In the genomic region with DNA sequence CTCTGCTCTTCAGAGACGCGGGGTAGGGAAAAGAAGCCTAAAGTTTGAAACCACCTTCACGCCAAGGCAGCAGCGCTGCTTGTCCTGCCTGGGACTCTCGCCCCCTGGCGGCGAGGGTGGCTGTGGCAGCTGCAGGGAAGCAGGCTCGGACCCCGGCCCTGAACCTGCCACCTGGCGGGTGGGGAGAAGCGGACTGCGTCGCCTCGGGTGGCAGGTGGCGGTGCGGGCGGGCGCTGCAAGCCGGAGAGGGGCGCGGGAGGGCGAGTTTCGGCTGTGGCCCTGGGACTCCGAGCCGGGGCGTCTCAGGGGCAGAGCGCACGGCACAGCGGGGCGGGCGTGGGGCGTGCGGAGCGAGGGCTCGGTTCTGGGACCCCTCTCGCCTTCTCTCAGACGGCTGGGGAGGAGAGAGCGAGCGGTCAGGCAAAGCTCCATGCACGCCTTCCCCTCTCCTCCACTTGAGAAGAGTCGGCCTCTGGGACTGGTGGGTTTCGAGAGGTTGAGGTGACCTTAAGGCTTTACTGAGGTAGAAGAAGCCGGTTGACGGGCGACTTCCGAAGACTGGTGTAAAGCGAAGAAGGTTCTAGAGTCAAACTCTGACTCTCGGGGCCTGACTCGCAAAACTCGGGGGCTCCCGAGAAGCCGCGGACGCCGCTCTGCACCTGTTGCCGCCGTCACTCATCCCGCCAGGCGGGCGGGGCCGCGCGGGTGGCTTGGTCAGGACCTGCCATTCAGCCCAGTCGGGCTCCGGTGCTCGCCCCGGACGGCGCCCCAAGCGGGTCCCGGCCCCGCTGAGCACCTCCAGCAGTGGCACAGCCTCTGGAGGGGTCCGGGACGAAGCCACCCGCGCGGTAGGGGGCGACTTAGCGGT, we compare ENCODE assay signal across 9 cellular contexts. TPM values are rescaled to one million over a fixed set of nuclear protein-coding genes. Genes with fewer than 3 reads are reported as not detected.
DNase-seq lines count a peak whose midpoint lies in the region; ATAC-seq and TF ChIP-seq lines count a peak whose summit lies in the region.
"Had no signal": no experiment of that assay in that cellular context is flagged by ENCODE, and none has a peak within 500 bp of the region (broad histone marks: within the 10 kb centered on the region; RNA-seq: fewer than 3 reads in every experiment).

No MANE protein-coding gene starts in this region.

- peaks cover 8% of the 10 kb centered on the region for H3K4me1 Mint-ChIP-seq in activated CD4-positive, alpha-beta T cell treated with anti-CD3 and anti-CD28 coated beads, Interleukin-2, amount 10 ng/mL, durations not matched to agents 7 days and 5 days
- peaks cover 6% of the 10 kb centered on the region for H3K4me1 Mint-ChIP-seq in endothelial cell (ENCODE audit: unreplicated experiment)
- H3K4me1 Mint-ChIP-seq in naive thymus-derived CD8-positive, alpha-beta T cell = peaks cover 0 to 6% (median 2%) of the 10 kb centered on the region in 4 donors

- CTCF ChIA-PET in activated CD4-positive, alpha-beta T cell treated with anti-CD3 and anti-CD28 coated beads, Interleukin-2, amount 10 ng/mL, durations not matched to agents 7 days and 5 days (lab: Charles Lee) = interaction anchor here (0.7 to 1.2 kb wide), 4 partner anchors 14 to 263 kb away, joined by 3 to 4 read pairs (median 3); no protein-coding TSS in a partner anchor

- POLR2A ChIA-PET in activated CD4-positive, alpha-beta T cell treated with anti-CD3 and anti-CD28 coated beads, Interleukin-2, amount 10 ng/mL, durations not matched to agents 7 days and 5 days (lab: Charles Lee) = no interaction called here
- POLR2A ChIA-PET in naive thymus-derived CD8-positive, alpha-beta T cell (lab: Charles Lee) = interaction anchor here (1.7 kb wide), 1 partner anchor 18 kb away, joined by 5 read pairs; the partner anchor contains the start of gene PLCL1

- H3K27ac Mint-ChIP-seq in activated CD4-positive, alpha-beta T cell treated with anti-CD3 and anti-CD28 coated beads, Interleukin-2, amount 10 ng/mL, durations not matched to agents 7 days and 5 days = no peak overlapping the region
- H3K27ac Mint-ChIP-seq in endothelial cell (ENCODE audit: unreplicated experiment) = no peak overlapping the region
- H3K27ac Mint-ChIP-seq in naive thymus-derived CD8-positive, alpha-beta T cell = peak overlapping the region in 1 of 10 donors; percentile 81

- peak; percentile 77 for TF ChIP-seq CTCF in GM12875 (IDR thresholded peaks at IDR 0.05; ENCODE audit: borderline replicate concordance, insufficient read depth, low read depth, low read length)
- peak; percentile 85 for TF ChIP-seq CTCF in endothelial cell (IDR thresholded peaks at IDR 0.05; ENCODE audit: unreplicated experiment)
- TF ChIP-seq CTCF in tibial artery (IDR thresholded peaks at IDR 0.05) = peak; percentile 18 to 37

- no peaks in the 10 kb centered on the region for H3K9me3 ChIP-seq in tibial artery

- intact Hi-C loops in tibial artery (cut with DNase I; ENCODE audit: low total_unique reads) = no loop called here

- H3K27me3 ChIP-seq in tibial artery = peaks cover 0 to 26% of the 10 kb centered on the region in 2 donors

- H3K27me3 Mint-ChIP-seq in activated CD4-positive, alpha-beta T cell treated with anti-CD3 and anti-CD28 coated beads, Interleukin-2, amount 10 ng/mL, durations not matched to agents 7 days and 5 days = peaks cover 31% of the 10 kb centered on the region
- peaks cover 2% of the 10 kb centered on the region for H3K27me3 Mint-ChIP-seq in endothelial cell (ENCODE audit: unreplicated experiment)
- H3K27me3 Mint-ChIP-seq in naive thymus-derived CD8-positive, alpha-beta T cell = peaks cover 4 to 21% (median 9%) of the 10 kb centered on the region in 5 donors

- DNase-seq in activated CD4-positive, alpha-beta T cell treated with anti-CD3 and anti-CD28 coated beads, Interleukin-2, amount 10 ng/mL, durations not matched to agents 7 days and 5 days = peak; percentile 69
- DNase-seq in endothelial cell (ENCODE audit: low spot score) = peak; percentile 72
- DNase-seq in naive thymus-derived CD8-positive, alpha-beta T cell = peak; percentile 29 to 77 (median 56)
- DNase-seq in tibial artery = peak in 1 of 2 donors; percentile 64
- DNase-seq in COLO829 (ENCODE audit: low spot score) = no peak

- H3K27ac ChIP-seq in tibial artery = no peak overlapping the region

- H3K9me3 Mint-ChIP-seq in activated CD4-positive, alpha-beta T cell treated with anti-CD3 and anti-CD28 coated beads, Interleukin-2, amount 10 ng/mL, durations not matched to agents 7 days and 5 days = no peaks in the 10 kb centered on the region
- no peaks in the 10 kb centered on the region for H3K9me3 Mint-ChIP-seq in endothelial cell (ENCODE audit: unreplicated experiment)
- H3K9me3 Mint-ChIP-seq in naive thymus-derived CD8-positive, alpha-beta T cell = no peaks in the 10 kb centered on the region

- peak overlapping the region; percentile 67 for H3K4me3 Mint-ChIP-seq in activated CD4-positive, alpha-beta T cell treated with anti-CD3 and anti-CD28 coated beads, Interleukin-2, amount 10 ng/mL, durations not matched to agents 7 days and 5 days
- H3K4me3 Mint-ChIP-seq in endothelial cell (ENCODE audit: unreplicated experiment) = no peak overlapping the region
- H3K4me3 Mint-ChIP-seq in naive thymus-derived CD8-positive, alpha-beta T cell = peak overlapping the region; percentile 70 to 91 (median 77)

- no peaks in the 10 kb centered on the region for H3K36me3 ChIP-seq in tibial artery

- no peaks in the 10 kb centered on the region for H3K36me3 Mint-ChIP-seq in activated CD4-positive, alpha-beta T cell treated with anti-CD3 and anti-CD28 coated beads, Interleukin-2, amount 10 ng/mL, durations not matched to agents 7 days and 5 days (ENCODE audit: low read depth)
- no peaks in the 10 kb centered on the region for H3K36me3 Mint-ChIP-seq in endothelial cell (ENCODE audit: low read depth, unreplicated experiment)
- no peaks in the 10 kb centered on the region for H3K36me3 Mint-ChIP-seq in naive thymus-derived CD8-positive, alpha-beta T cell

- H3K4me3 ChIP-seq in GM12875 (ENCODE audit: low read depth, low read length) (no peak overlapping the region), tibial artery (peak overlapping the region; percentile 46 to 49)

- H3K4me1 ChIP-seq in tibial artery = peaks cover 0 to 11% (median 10%) of the 10 kb centered on the region in 4 donors

- ATAC-seq in HG02885 (IDR thresholded peaks at IDR 0.05; ENCODE audit: poor library complexity, unreplicated experiment) (peak; percentile 74), HG03520 (IDR thresholded peaks at IDR 0.05; ENCODE audit: unreplicated experiment) (no peak)
- peak; percentile 78 to 83 for ATAC-seq in naive thymus-derived CD8-positive, alpha-beta T cell

RNA-seq across cellular contexts. Expression of gene BOLL, which starts 1.1 kb away (rescaled TPM):
- not detected for total RNA-seq in activated CD4-positive, alpha-beta T cell treated with anti-CD3 and anti-CD28 coated beads, Interleukin-2, amount 10 ng/mL, durations not matched to agents 7 days and 5 days
- total RNA-seq in endothelial cell (ENCODE audit: unreplicated experiment) = not detected
- not detected for total RNA-seq in naive thymus-derived CD8-positive, alpha-beta T cell
- not detected for polyA plus RNA-seq in naive thymus-derived CD8-positive, alpha-beta T cell
- total RNA-seq: RPMI7951 had no signal

RNA-seq across cellular contexts. Expression of gene PLCL1, which starts 18.1 kb away (rescaled TPM):
- 1 to 10 TPM; 1.6 to 1.8 TPM for total RNA-seq in activated CD4-positive, alpha-beta T cell treated with anti-CD3 and anti-CD28 coated beads, Interleukin-2, amount 10 ng/mL, durations not matched to agents 7 days and 5 days
- total RNA-seq in endothelial cell (ENCODE audit: unreplicated experiment) = 13.6 TPM
- 1 to 10 TPM; 7.1 to 8.8 TPM for total RNA-seq in naive thymus-derived CD8-positive, alpha-beta T cell
- polyA plus RNA-seq in naive thymus-derived CD8-positive, alpha-beta T cell = 1 to 10 TPM; 3.0 to 4.8 (median 4.1) TPM

Comparison
In these comparisons a context has a peak if more than half of its experiments do, and no peak if none do; other contexts are left out.
1. CTCF ChIP-seq: peak in every context shown above with its lines; median percentile 85 in endothelial cell; 77 in GM12875; 28 in tibial artery.